ENCODE assay signal across 8 cellular contexts in the genomic region with DNA sequence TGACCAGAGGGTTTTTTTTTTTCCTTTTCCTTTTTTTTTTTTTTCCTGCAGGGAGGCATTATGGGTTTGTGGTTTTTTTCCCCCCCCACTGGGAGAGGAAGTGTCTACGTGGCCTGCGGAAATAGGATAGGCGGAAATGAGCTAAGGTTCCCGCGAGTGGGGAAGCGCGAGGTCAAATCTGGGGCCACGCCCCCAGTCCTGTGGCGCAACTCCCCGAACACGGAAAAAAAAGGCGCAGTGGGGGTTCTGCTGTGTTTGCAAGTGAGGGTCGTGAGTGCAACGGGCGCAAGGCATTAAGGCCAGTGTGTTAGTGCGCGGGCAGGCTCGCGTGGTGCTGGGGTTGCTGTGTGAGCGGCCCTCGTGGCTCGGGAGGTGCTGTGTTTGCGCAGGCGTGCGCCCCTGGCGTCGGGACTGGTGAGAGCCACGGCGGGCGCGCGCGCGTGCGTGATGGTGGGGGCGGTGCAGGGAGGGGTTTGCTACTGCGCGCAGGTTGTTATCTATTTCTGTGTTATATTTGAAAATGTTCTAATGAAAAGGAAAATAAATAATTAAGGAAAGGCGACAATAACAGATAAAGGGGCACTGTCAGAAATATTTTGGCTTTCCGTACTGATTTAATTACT. TPM values are rescaled to one million over a fixed set of nuclear protein-coding genes. Genes with fewer than 3 reads are reported as not detected.
DNase-seq lines count a peak whose midpoint lies in the region; ATAC-seq and TF ChIP-seq lines count a peak whose summit lies in the region.

No MANE protein-coding gene starts in this region.

- TF ChIP-seq CTCF in choroid plexus epithelial cell (conservative IDR thresholded peaks at IDR 0.05; ENCODE audit: low read depth, low read length) (peak; percentile 42), left lung (IDR thresholded peaks at IDR 0.05) (peak in 1 of 2 donors; percentile 54)

- ATAC-seq in HG03045 (IDR thresholded peaks at IDR 0.05; ENCODE audit: unreplicated experiment) (peak; percentile 53), left lung (peak; percentile 88)
- ATAC-seq in activated CD4-positive, CD25-positive, alpha-beta regulatory T cell treated with anti-CD3 and anti-CD28 coated beads, Interleukin-2, amount 50 U/mL, for 24 hours: peak; percentile 53 to 58

- H3K27ac ChIP-seq in ACC112 (ENCODE audit: low read depth, low read length): peak overlapping the region; percentile 98
- H3K27ac ChIP-seq in left lung: peak overlapping the region; percentile 94 to 96

- TF ChIP-seq POLR2A in GM18526 (IDR thresholded peaks at IDR 0.05; ENCODE audit: extremely low read depth, insufficient read length): peak; percentile 47

- intact Hi-C loops in left lung (cut with DNase I): loop anchor here in 1 of 2 donors (10.0 kb wide), 1 partner anchor 152 kb away; no protein-coding TSS in a partner anchor

- DNase-seq in NCI-H2171 (lab: John Stamatoyannopoulos, UW) (peak; percentile 65), choroid plexus epithelial cell (ENCODE audit: low read depth) (peak; percentile 89), left lung (peak; percentile 89 to 94)
- DNase-seq in stimulated activated CD4-positive, alpha-beta T cell treated with anti-CD3 and anti-CD28 coated beads, Interleukin-2, amount 100 ng/mL, for 24 hours: peak; percentile 82 to 87

- no peak overlapping the region for H2AFZ ChIP-seq in ACC112 (ENCODE audit: low read length, unreplicated experiment)

- H3K27me3 ChIP-seq in ACC112 (ENCODE audit: insufficient read depth, low read length): no peaks in the 10 kb centered on the region
- H3K27me3 ChIP-seq in left lung: peaks cover 0 to 3% of the 10 kb centered on the region in 2 donors

- peaks cover 20% of the 10 kb centered on the region for H3K36me3 ChIP-seq in ACC112 (ENCODE audit: insufficient read depth, low read length)
- peaks cover 0 to 28% of the 10 kb centered on the region in 2 donors for H3K36me3 ChIP-seq in left lung

- H3K4me3 ChIP-seq in ACC112 (ENCODE audit: low read depth, low read length) (peak overlapping the region; percentile 91), choroid plexus epithelial cell (ENCODE audit: low read depth, low read length) (peak overlapping the region; percentile 76), left lung (peak overlapping the region; percentile 33 to 53)

- H3K4me1 ChIP-seq in ACC112 (ENCODE audit: control insufficient read depth, insufficient read depth, low read length, unreplicated experiment): peaks cover 24% of the 10 kb centered on the region
- H3K4me1 ChIP-seq in left lung: peaks cover 0 to 9% of the 10 kb centered on the region in 2 donors

- H3K79me2 ChIP-seq in ACC112 (ENCODE audit: control insufficient read depth, insufficient read depth, low read length, unreplicated experiment): peaks cover 32% of the 10 kb centered on the region

- H3K9me3 ChIP-seq in left lung: no peaks in the 10 kb centered on the region

RNA-seq across cellular contexts. Expression of a gene that starts 0.7 kb away (rescaled TPM):
- total RNA-seq in left lung: 100 to 1,000 TPM; 284 to 312 TPM

RNA-seq across cellular contexts. Expression of a gene that starts 23.5 kb away (rescaled TPM):
- total RNA-seq in left lung: not detected

RNA-seq across cellular contexts. Expression of a gene that starts 58.4 kb away (rescaled TPM):
- 10 to 100 TPM; 27.3 to 29.5 TPM for total RNA-seq in left lung

Comparison
In these comparisons a context has a peak if more than half of its experiments do, and no peak if none do; other contexts are left out.
1. Peak in every context shown above with its lines: DNase-seq, ATAC-seq, H3K4me3 ChIP-seq and H3K27ac ChIP-seq.